ENCODE assay signal across 24 cellular contexts in genomic region chr11:83751041-83751440, GRCh38.
"Had no signal": no experiment of that assay in that cellular context is flagged by ENCODE, and none has a peak within 500 bp of the region (broad histone marks: within the 10 kb centered on the region; RNA-seq: fewer than 3 reads in every experiment).

No MANE protein-coding gene starts in this region.

- H3K36me3 ChIP-seq: colonic mucosa, esophagus muscularis mucosa, esophagus squamous epithelium, gastrocnemius medialis, gastroesophageal sphincter, heart left ventricle, heart right ventricle had no signal

- H3K9me3 ChIP-seq: colonic mucosa, esophagus muscularis mucosa, esophagus squamous epithelium, gastrocnemius medialis, gastroesophageal sphincter, heart left ventricle, heart right ventricle had no signal

- H3K27me3 ChIP-seq: colonic mucosa, dorsolateral prefrontal cortex, esophagus muscularis mucosa, esophagus squamous epithelium, gastrocnemius medialis, gastroesophageal sphincter, heart left ventricle, heart right ventricle had no signal

- H3K4me1 ChIP-seq: colonic mucosa, esophagus muscularis mucosa, esophagus squamous epithelium, foreskin keratinocyte, gastrocnemius medialis, gastroesophageal sphincter, heart left ventricle, heart right ventricle had no signal

- H3K4me3 ChIP-seq: colonic mucosa, coronary artery, dorsolateral prefrontal cortex, esophagus muscularis mucosa, esophagus squamous epithelium, gastrocnemius medialis, gastroesophageal sphincter, heart left ventricle, heart right ventricle had no signal

- ATAC-seq: effector memory CD8-positive, alpha-beta T cell; esophagus mucosa; foreskin keratinocyte; gastrocnemius medialis; gastroesophageal sphincter; heart left ventricle; heart right ventricle had no signal

- H3K27ac ChIP-seq: colonic mucosa, coronary artery, epithelial cell of prostate, esophagus muscularis mucosa, esophagus squamous epithelium, foreskin keratinocyte, gastrocnemius medialis, gastroesophageal sphincter, heart left ventricle, heart right ventricle had no signal

- DNase-seq: colonic mucosa; cortex of kidney; dermis blood vessel endothelial cell; dorsolateral prefrontal cortex; effector CD4-positive, alpha-beta T cell; effector CD8-positive, alpha-beta T cell; effector memory CD4-positive, alpha-beta T cell; effector memory CD8-positive, alpha-beta T cell; endodermal cell; erythroblast; esophagus squamous epithelium; foreskin fibroblast; foreskin keratinocyte; foreskin melanocyte; gastrocnemius medialis; glutamatergic neuron; head of caudate nucleus; heart left ventricle; heart right ventricle had no signal
